9 cellular contexts compared by ENCODE assay signal in genomic region chrX:136780738-136781137, GRCh38. TPM values are rescaled to one million over a fixed set of nuclear protein-coding genes. Genes with fewer than 3 reads are reported as not detected.
DNase-seq lines count a peak whose midpoint lies in the region; ATAC-seq and TF ChIP-seq lines count a peak whose summit lies in the region.
"Had no signal": no experiment of that assay in that cellular context is flagged by ENCODE, and none has a peak within 500 bp of the region (broad histone marks: within the 10 kb centered on the region; RNA-seq: fewer than 3 reads in every experiment).

Gene ARHGEF6, minus strand, starts transcription at chrX:136780932. Its CDS starts 50 bp downstream, at chrX:136780882.

- intact Hi-C loops in activated naive CD4-positive, alpha-beta T cell treated with anti-CD3 and anti-CD28 coated beads for 36 hours (cut with micrococcal nuclease): loop anchor here (1.0 to 2.0 kb wide), 3 partner anchors 70 to 129 kb away; no protein-coding TSS in a partner anchor

- H2BK15ac ChIP-seq in mesenchymal stem cell (ENCODE audit: low read depth, poor library complexity, severe bottlenecking): no peak within 1 kb of the TSS

- no peak within 1 kb of the TSS for H4K91ac ChIP-seq in mesenchymal stem cell (ENCODE audit: low read length)

- H3K4me1 Mint-ChIP-seq in activated naive CD4-positive, alpha-beta T cell treated with anti-CD3 and anti-CD28 coated beads for 36 hours (ENCODE audit: low read depth): peaks cover 49% of the 10 kb centered on the region

- H4K20me1 ChIP-seq in KMS-11 (ENCODE audit: insufficient read depth): no peaks in the 10 kb centered on the region

- H3K27me3 Mint-ChIP-seq in activated naive CD4-positive, alpha-beta T cell treated with anti-CD3 and anti-CD28 coated beads for 36 hours (ENCODE audit: low read depth): no peaks in the 10 kb centered on the region

- H3K9ac ChIP-seq in KMS-11: peak within 1 kb of the TSS; percentile 25; the same call in 1 of the 2 replicates
- peak within 1 kb of the TSS; percentile 72 for H3K9ac ChIP-seq in mesenchymal stem cell (ENCODE audit: low read length)

- CTCF ChIA-PET in activated naive CD4-positive, alpha-beta T cell treated with anti-CD3 and anti-CD28 coated beads for 36 hours (lab: Charles Lee): interaction anchor here (0.7 kb wide), 1 partner anchor 34 kb away, joined by 3 read pairs; no protein-coding TSS in a partner anchor

- no peak within 1 kb of the TSS for H2BK5ac ChIP-seq in mesenchymal stem cell (ENCODE audit: low read depth, low read length, poor library complexity, severe bottlenecking)

- no peak within 1 kb of the TSS for H3K4me3 ChIP-seq in KMS-11 (IDR thresholded peaks at IDR 0.05; ENCODE audit: insufficient read depth, low read depth, low read length)
- peak within 1 kb of the TSS in 1 of 2 experiments; percentile 63 for H3K4me3 ChIP-seq in mesenchymal stem cell (ENCODE audit: insufficient read depth in 1 of 2, low read depth in 1 of 2, low read length in 2 of 2)

- 78% methylated on average over 8 of the region's 10 CpGs for WGBS in mesenchymal stem cell

- no peak within 1 kb of the TSS for H2BK12ac ChIP-seq in mesenchymal stem cell (ENCODE audit: low read length in 2 of 2)

- H3K36me3 Mint-ChIP-seq in activated naive CD4-positive, alpha-beta T cell treated with anti-CD3 and anti-CD28 coated beads for 36 hours (ENCODE audit: low read depth): peaks cover 13% of the 10 kb centered on the region

- no peaks in the 10 kb centered on the region for H3K36me3 ChIP-seq in KMS-11 (ENCODE audit: insufficient read depth)
- no peaks in the 10 kb centered on the region for H3K36me3 ChIP-seq in mesenchymal stem cell (ENCODE audit: control insufficient read depth in 1 of 2, insufficient read depth in 2 of 2, low read depth in 1 of 2, low read length in 2 of 2)

- no peaks in the 10 kb centered on the region for H3K9me3 Mint-ChIP-seq in activated naive CD4-positive, alpha-beta T cell treated with anti-CD3 and anti-CD28 coated beads for 36 hours

- no peak within 1 kb of the TSS for H2AK5ac ChIP-seq in mesenchymal stem cell (ENCODE audit: low read length, severe bottlenecking)

- H4K8ac ChIP-seq in mesenchymal stem cell (ENCODE audit: low read length): no peak within 1 kb of the TSS

- H3K27ac ChIP-seq in KMS-11 (no peak within 1 kb of the TSS; the same call in 1 of the 2 replicates), mesenchymal stem cell (ENCODE audit: low read length, poor library complexity, severe bottlenecking) (no peak within 1 kb of the TSS)
- H3K27ac ChIP-seq: 22Rv1 had no signal

- H3K27me3 ChIP-seq in KMS-11 (ENCODE audit: insufficient read depth, low read depth) (no peaks in the 10 kb centered on the region), mesenchymal stem cell (ENCODE audit: control insufficient read depth in 1 of 2, insufficient read depth in 1 of 2, low read length in 2 of 2) (no peaks in the 10 kb centered on the region)

- H3K4me2 ChIP-seq in KMS-11 (peak within 1 kb of the TSS; percentile 48), mesenchymal stem cell (ENCODE audit: low read length, poor library complexity, severe bottlenecking) (no peak within 1 kb of the TSS)

- H3K4ac ChIP-seq in mesenchymal stem cell (ENCODE audit: low read depth in 1 of 2, low read length in 2 of 2): no peak within 1 kb of the TSS

- H3K79me2 ChIP-seq in KMS-11 (ENCODE audit: insufficient read depth, low read depth): no peaks in the 10 kb centered on the region

- peak within 1 kb of the TSS; percentile 90 for H3K4me3 Mint-ChIP-seq in activated naive CD4-positive, alpha-beta T cell treated with anti-CD3 and anti-CD28 coated beads for 36 hours

- no peaks in the 10 kb centered on the region for H3K4me1 ChIP-seq in KMS-11 (ENCODE audit: low read depth, poor library complexity, severe bottlenecking)
- H3K4me1 ChIP-seq in mesenchymal stem cell (ENCODE audit: control insufficient read depth, insufficient read depth, low read depth, low read length): no peaks in the 10 kb centered on the region

- no peak within 1 kb of the TSS for H3K14ac ChIP-seq in mesenchymal stem cell (ENCODE audit: low read length in 2 of 2)

- no peak within 1 kb of the TSS for H2BK120ac ChIP-seq in mesenchymal stem cell (ENCODE audit: low read depth, low read length)

- H2AFZ ChIP-seq in KMS-11 (ENCODE audit: low read depth) (peak within 1 kb of the TSS; percentile 67), mesenchymal stem cell (ENCODE audit: low read depth, low read length) (no peak within 1 kb of the TSS)

- H3K79me1 ChIP-seq in mesenchymal stem cell (replicated peaks; ENCODE audit: low read length, poor library complexity, severe bottlenecking): no peaks in the 10 kb centered on the region

- DNase-seq in DMS 273 (lab: John Stamatoyannopoulos, UW; ENCODE audit: unreplicated experiment) (peak; percentile 68), DMS 273 treated with DMSO at 0.1 percent for 48 hours (lab: John Stamatoyannopoulos, UW) (no peak), mesenchymal stem cell (no peak), NCI-H146 (lab: John Stamatoyannopoulos, UW) (no peak)
- peak; percentile 54 for DNase-seq in activated naive CD4-positive, alpha-beta T cell treated with anti-CD3 and anti-CD28 coated beads for 36 hours

- H3K23ac ChIP-seq in mesenchymal stem cell (ENCODE audit: low read length in 2 of 2): no peak within 1 kb of the TSS

- no peak for TF ChIP-seq CTCF in KMS-11 (conservative IDR thresholded peaks at IDR 0.05; ENCODE audit: low read depth, low read length)

- ATAC-seq in GM21360 (IDR thresholded peaks at IDR 0.05; ENCODE audit: unreplicated experiment): no peak
- no peak for ATAC-seq in HG02642 (IDR thresholded peaks at IDR 0.05; ENCODE audit: poor library complexity, unreplicated experiment)

- no peaks in the 10 kb centered on the region for H3K9me3 ChIP-seq in mesenchymal stem cell (ENCODE audit: control insufficient read depth, low read length)

- H3K27ac Mint-ChIP-seq in activated naive CD4-positive, alpha-beta T cell treated with anti-CD3 and anti-CD28 coated beads for 36 hours: peak within 1 kb of the TSS; percentile 99

- no peak within 1 kb of the TSS for H3K18ac ChIP-seq in mesenchymal stem cell (ENCODE audit: low read depth in 1 of 2, low read length in 2 of 2)

RNA-seq across cellular contexts. Expression of gene ARHGEF6, which starts in this region (rescaled TPM):
- total RNA-seq in activated naive CD4-positive, alpha-beta T cell treated with anti-CD3 and anti-CD28 coated beads for 36 hours: 10 to 100 TPM; 56.1 to 58.5 TPM
- 2.7 TPM for polyA plus RNA-seq in mesenchymal stem cell (2013, experiment 1 of 2)
- polyA plus RNA-seq in mesenchymal stem cell (2013, experiment 2 of 2): 2.9 TPM

Comparison
In these comparisons a context has a peak if more than half of its experiments do, and no peak if none do; other contexts are left out.
1. DNase-seq: peak in DMS 273 (single experiment) and activated naive CD4-positive, alpha-beta T cell treated with anti-CD3 and anti-CD28 coated beads for 36 hours (single experiment); none in DMS 273 treated with DMSO at 0.1 percent for 48 hours (single experiment), mesenchymal stem cell (single experiment) and NCI-H146 (single experiment).